Comparison of ENCODE assay signal across 1 cellular context in the genomic region with DNA sequence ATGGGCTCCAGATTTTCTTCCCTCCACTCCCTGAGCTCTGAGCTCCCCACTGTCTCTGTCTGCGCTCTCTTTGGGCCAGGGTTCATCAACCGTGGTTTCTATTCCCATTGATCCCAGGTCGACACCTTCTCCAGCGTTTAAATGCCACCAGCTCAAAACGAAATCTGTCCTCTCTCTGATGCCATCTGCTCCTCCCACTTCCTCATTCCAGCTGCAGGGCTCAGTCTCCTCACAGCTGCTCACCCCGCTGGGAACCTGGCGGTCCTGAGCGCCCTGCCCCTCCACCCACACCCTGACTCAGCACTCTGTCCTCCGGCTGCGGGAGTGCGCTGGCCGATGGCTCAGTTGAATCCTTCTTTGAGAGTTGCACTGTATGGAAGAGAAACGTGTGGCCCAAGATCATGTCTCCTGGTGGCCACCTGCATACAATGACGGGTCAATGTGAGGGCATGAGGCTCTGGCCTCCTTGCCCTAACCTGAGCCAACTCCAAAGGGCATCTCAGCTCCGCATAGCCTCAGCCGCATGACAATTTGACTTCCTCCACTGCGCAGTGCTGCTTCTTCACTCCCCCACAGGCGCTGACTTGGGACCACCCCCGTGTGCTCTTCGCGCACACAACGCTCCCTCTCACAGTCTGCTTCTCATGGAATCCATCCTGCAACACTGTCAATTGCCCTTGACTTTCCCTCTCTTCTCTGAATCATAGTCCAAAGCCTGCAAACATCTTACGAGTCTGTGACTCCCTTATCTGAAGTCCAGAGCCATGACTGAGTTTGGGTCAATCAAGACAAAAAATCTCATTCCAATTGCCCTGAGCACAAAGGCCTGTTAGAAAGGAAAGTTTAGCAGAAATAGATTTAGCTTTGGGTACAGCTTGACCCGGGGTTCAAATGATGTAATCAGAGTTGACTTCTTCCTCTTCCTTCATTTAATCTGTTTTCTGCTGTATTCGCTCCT.
TF ChIP-seq lines count a peak whose summit lies in the region.

No MANE protein-coding gene starts in this region.

TF ChIP-seq in K562, 482 proteins besides CTCF, POLR2A, EP300 and RAD21 (continued from another document and continues in another):
- TF ChIP-seq, protein P1, sequence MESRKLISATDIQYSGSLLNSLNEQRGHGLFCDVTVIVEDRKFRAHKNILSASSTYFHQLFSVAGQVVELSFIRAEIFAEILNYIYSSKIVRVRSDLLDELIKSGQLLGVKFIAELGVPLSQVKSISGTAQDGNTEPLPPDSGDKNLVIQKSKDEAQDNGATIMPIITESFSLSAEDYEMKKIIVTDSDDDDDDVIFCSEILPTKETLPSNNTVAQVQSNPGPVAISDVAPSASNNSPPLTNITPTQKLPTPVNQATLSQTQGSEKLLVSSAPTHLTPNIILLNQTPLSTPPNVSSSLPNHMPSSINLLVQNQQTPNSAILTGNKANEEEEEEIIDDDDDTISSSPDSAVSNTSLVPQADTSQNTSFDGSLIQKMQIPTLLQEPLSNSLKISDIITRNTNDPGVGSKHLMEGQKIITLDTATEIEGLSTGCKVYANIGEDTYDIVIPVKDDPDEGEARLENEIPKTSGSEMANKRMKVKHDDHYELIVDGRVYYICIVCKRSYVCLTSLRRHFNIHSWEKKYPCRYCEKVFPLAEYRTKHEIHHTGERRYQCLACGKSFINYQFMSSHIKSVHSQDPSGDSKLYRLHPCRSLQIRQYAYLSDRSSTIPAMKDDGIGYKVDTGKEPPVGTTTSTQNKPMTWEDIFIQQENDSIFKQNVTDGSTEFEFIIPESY (CRISPR knock-in tag; IDR thresholded peaks at IDR 0.05) = peak; percentile 57
- TF ChIP-seq ZEB2 (IDR thresholded peaks at IDR 0.05) (peak; percentile 31; the same call in 1 of the 2 replicates), ZC3H4 (CRISPR knock-in tag; IDR thresholded peaks at IDR 0.05; ENCODE audit: borderline replicate concordance) (no peak), HNRNPL (IDR thresholded peaks at IDR 0.05; ENCODE audit: low read depth, low read length) (no peak), MAZ (CRISPR knock-in tag; conservative IDR thresholded peaks at IDR 0.05 in 1 of 2, IDR thresholded peaks at IDR 0.05 in 1 of 2) (peak; percentile 64 to 84; a peak in 3 of 4 replicates), HMG20A (CRISPR knock-in tag; conservative IDR thresholded peaks at IDR 0.05) (no peak), RNF2 (IDR thresholded peaks at IDR 0.05) (peak; percentile 57), ZNF436 (CRISPR knock-in tag; IDR thresholded peaks at IDR 0.05) (no peak), SRSF1 (IDR thresholded peaks at IDR 0.05; ENCODE audit: low read depth, low read length) (no peak), KDM2B (CRISPR knock-in tag; IDR thresholded peaks at IDR 0.05) (no peak), ETV5 (CRISPR knock-in tag; IDR thresholded peaks at IDR 0.05; ENCODE audit: low read depth) (no peak), GABPB1 (CRISPR knock-in tag; IDR thresholded peaks at IDR 0.05) (peak; percentile 11; the same call in 1 of the 2 replicates), EWSR1 (IDR thresholded peaks at IDR 0.05; ENCODE audit: borderline replicate concordance, low read depth, partially characterized antibody) (no peak), CREM (IDR thresholded peaks at IDR 0.05; ENCODE audit: low read depth) (peak; percentile 64), ZSCAN32 (CRISPR knock-in tag; IDR thresholded peaks at IDR 0.05) (no peak), ZFP1 (CRISPR knock-in tag; IDR thresholded peaks at IDR 0.05) (no peak), ELF2 (CRISPR knock-in tag; IDR thresholded peaks at IDR 0.05) (peak; percentile 70; the same call in 1 of the 2 replicates), TRIM24 (IDR thresholded peaks at IDR 0.05) (peak; percentile 74 to 92), TGIF2 (CRISPR knock-in tag; IDR thresholded peaks at IDR 0.05) (no peak), TAF7 (tag; IDR thresholded peaks at IDR 0.05) (no peak), ZBTB17 (CRISPR knock-in tag; IDR thresholded peaks at IDR 0.05) (no peak), POLR2G (IDR thresholded peaks at IDR 0.05; ENCODE audit: low read depth, low read length) (peak; percentile 68), HSF4 (CRISPR knock-in tag; IDR thresholded peaks at IDR 0.05; ENCODE audit: borderline replicate concordance) (no peak), SMC3 (conservative IDR thresholded peaks at IDR 0.05; ENCODE audit: insufficient read depth, low read depth, low read length) (no peak), ZC3H11A (IDR thresholded peaks at IDR 0.05; ENCODE audit: low read depth, low read length) (no peak)
- TF ChIP-seq, protein P2, sequence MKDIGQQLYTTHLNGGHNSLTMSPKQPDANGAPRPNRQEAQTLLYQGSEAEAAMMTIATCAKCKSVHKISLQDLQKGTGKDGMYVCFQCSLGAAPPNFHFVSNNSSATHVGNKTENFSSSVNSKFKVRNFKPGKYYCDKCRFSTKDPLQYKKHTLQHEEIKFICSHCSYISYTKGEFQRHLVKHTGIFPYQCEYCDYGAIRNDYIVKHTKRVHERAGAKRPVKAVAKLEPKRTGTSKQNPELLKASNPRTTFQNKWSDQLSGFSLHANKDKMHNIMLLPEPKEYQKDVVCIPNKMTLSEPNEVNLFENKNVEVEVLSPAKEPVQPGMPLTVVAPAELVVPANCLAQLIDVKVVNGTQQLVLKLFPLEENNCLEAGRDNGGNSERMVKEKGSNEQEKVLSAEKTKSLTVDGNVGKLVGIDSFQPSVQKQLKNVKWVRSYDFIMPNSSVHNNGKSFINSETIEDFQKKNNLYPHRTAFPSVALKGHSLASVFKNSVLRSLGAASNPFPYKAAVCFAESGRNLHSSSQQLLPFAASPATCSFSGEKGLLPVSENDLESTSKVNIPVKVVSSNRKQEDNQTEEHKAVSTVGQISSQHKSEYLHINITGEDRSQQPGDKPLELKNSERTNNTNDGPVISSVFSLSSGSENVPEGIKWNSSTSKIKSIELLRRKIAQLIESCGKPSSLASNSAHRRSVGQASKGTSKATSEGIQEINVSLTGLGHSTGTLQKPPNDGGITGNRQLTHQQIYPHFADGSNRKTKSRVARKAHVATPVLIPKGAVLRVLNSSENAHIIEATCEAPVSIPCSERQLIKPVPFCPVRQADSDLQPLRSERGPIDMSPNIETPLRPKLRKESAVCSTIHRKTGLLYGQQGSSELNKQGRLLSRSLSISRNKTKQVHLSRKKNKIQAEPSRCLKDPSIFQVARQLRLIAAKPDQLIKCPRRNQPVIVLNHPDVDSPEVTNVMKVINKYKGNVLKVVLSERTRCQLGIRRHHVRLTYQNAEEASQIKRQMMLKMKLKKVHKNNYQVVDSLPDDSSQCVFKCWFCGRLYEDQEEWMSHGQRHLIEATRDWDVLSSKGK (CRISPR knock-in tag; IDR thresholded peaks at IDR 0.05) = no peak
- TF ChIP-seq, protein P3, sequence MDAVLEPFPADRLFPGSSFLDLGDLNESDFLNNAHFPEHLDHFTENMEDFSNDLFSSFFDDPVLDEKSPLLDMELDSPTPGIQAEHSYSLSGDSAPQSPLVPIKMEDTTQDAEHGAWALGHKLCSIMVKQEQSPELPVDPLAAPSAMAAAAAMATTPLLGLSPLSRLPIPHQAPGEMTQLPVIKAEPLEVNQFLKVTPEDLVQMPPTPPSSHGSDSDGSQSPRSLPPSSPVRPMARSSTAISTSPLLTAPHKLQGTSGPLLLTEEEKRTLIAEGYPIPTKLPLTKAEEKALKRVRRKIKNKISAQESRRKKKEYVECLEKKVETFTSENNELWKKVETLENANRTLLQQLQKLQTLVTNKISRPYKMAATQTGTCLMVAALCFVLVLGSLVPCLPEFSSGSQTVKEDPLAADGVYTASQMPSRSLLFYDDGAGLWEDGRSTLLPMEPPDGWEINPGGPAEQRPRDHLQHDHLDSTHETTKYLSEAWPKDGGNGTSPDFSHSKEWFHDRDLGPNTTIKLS (IDR thresholded peaks at IDR 0.05; ENCODE audit: borderline replicate concordance, low read depth) = no peak; the same call in 1 of the 2 replicates
- TF ChIP-seq, protein P4, sequence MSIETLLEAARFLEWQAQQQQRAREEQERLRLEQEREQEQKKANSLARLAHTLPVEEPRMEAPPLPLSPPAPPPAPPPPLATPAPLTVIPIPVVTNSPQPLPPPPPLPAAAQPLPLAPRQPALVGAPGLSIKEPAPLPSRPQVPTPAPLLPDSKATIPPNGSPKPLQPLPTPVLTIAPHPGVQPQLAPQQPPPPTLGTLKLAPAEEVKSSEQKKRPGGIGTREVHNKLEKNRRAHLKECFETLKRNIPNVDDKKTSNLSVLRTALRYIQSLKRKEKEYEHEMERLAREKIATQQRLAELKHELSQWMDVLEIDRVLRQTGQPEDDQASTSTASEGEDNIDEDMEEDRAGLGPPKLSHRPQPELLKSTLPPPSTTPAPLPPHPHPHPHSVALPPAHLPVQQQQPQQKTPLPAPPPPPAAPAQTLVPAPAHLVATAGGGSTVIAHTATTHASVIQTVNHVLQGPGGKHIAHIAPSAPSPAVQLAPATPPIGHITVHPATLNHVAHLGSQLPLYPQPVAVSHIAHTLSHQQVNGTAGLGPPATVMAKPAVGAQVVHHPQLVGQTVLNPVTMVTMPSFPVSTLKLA (conservative IDR thresholded peaks at IDR 0.05) = peak in 1 of 2 experiments; percentile 28; a peak in 3 of 4 replicates
- TF ChIP-seq, protein P5, sequence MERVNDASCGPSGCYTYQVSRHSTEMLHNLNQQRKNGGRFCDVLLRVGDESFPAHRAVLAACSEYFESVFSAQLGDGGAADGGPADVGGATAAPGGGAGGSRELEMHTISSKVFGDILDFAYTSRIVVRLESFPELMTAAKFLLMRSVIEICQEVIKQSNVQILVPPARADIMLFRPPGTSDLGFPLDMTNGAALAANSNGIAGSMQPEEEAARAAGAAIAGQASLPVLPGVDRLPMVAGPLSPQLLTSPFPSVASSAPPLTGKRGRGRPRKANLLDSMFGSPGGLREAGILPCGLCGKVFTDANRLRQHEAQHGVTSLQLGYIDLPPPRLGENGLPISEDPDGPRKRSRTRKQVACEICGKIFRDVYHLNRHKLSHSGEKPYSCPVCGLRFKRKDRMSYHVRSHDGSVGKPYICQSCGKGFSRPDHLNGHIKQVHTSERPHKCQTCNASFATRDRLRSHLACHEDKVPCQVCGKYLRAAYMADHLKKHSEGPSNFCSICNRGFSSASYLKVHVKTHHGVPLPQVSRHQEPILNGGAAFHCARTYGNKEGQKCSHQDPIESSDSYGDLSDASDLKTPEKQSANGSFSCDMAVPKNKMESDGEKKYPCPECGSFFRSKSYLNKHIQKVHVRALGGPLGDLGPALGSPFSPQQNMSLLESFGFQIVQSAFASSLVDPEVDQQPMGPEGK (CRISPR knock-in tag; IDR thresholded peaks at IDR 0.05; ENCODE audit: borderline replicate concordance) = no peak
- TF ChIP-seq, protein P6, sequence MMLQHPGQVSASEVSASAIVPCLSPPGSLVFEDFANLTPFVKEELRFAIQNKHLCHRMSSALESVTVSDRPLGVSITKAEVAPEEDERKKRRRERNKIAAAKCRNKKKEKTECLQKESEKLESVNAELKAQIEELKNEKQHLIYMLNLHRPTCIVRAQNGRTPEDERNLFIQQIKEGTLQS (IDR thresholded peaks at IDR 0.05) = no peak; the same call in 1 of the 2 replicates
- TF ChIP-seq, protein P6 (CRISPR knock-in tag; conservative IDR thresholded peaks at IDR 0.05) = no peak
- TF ChIP-seq, protein P7, sequence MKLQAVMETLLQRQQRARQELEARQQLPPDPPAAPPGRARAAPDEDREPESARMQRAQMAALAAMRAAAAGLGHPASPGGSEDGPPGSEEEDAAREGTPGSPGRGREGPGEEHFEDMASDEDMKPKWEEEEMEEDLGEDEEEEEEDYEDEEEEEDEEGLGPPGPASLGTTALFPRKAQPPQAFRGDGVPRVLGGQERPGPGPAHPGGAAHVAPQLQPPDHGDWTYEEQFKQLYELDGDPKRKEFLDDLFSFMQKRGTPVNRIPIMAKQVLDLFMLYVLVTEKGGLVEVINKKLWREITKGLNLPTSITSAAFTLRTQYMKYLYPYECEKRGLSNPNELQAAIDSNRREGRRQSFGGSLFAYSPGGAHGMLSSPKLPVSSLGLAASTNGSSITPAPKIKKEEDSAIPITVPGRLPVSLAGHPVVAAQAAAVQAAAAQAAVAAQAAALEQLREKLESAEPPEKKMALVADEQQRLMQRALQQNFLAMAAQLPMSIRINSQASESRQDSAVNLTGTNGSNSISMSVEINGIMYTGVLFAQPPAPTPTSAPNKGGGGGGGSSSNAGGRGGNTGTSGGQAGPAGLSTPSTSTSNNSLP (IDR thresholded peaks at IDR 0.05; ENCODE audit: borderline replicate concordance, low read depth, low read length) = no peak
- TF ChIP-seq, protein P8, sequence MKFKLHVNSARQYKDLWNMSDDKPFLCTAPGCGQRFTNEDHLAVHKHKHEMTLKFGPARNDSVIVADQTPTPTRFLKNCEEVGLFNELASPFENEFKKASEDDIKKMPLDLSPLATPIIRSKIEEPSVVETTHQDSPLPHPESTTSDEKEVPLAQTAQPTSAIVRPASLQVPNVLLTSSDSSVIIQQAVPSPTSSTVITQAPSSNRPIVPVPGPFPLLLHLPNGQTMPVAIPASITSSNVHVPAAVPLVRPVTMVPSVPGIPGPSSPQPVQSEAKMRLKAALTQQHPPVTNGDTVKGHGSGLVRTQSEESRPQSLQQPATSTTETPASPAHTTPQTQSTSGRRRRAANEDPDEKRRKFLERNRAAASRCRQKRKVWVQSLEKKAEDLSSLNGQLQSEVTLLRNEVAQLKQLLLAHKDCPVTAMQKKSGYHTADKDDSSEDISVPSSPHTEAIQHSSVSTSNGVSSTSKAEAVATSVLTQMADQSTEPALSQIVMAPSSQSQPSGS (CRISPR knock-in tag; IDR thresholded peaks at IDR 0.05) = no peak
- TF ChIP-seq, protein P9, sequence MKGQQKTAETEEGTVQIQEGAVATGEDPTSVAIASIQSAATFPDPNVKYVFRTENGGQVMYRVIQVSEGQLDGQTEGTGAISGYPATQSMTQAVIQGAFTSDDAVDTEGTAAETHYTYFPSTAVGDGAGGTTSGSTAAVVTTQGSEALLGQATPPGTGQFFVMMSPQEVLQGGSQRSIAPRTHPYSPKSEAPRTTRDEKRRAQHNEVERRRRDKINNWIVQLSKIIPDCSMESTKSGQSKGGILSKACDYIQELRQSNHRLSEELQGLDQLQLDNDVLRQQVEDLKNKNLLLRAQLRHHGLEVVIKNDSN (CRISPR knock-in tag; IDR thresholded peaks at IDR 0.05) = peak; percentile 12; the same call in 1 of the 2 replicates
- TF ChIP-seq, protein P10, sequence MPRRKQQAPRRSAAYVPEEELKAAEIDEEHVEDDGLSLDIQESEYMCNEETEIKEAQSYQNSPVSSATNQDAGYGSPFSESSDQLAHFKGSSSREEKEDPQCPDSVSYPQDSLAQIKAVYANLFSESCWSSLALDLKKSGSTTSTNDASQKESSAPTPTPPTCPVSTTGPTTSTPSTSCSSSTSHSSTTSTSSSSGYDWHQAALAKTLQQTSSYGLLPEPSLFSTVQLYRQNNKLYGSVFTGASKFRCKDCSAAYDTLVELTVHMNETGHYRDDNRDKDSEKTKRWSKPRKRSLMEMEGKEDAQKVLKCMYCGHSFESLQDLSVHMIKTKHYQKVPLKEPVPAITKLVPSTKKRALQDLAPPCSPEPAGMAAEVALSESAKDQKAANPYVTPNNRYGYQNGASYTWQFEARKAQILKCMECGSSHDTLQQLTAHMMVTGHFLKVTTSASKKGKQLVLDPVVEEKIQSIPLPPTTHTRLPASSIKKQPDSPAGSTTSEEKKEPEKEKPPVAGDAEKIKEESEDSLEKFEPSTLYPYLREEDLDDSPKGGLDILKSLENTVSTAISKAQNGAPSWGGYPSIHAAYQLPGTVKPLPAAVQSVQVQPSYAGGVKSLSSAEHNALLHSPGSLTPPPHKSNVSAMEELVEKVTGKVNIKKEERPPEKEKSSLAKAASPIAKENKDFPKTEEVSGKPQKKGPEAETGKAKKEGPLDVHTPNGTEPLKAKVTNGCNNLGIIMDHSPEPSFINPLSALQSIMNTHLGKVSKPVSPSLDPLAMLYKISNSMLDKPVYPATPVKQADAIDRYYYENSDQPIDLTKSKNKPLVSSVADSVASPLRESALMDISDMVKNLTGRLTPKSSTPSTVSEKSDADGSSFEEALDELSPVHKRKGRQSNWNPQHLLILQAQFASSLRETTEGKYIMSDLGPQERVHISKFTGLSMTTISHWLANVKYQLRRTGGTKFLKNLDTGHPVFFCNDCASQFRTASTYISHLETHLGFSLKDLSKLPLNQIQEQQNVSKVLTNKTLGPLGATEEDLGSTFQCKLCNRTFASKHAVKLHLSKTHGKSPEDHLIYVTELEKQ (CRISPR knock-in tag; IDR thresholded peaks at IDR 0.05) = no peak
